In genomic region chr17:41627316-41628072, GRCh38 we compare ENCODE assay signal across 1 cellular context.
TF ChIP-seq lines count a peak whose summit lies in the region.

No MANE protein-coding gene starts in this region.

TF ChIP-seq in H1, 55 proteins besides CTCF, POLR2A, EP300 and RAD21:
- TF ChIP-seq TCF12 (IDR thresholded peaks at IDR 0.05; ENCODE audit: low read depth, low read length) (no peak), BRCA1 (IDR thresholded peaks at IDR 0.05; ENCODE audit: low read depth, low read length) (no peak), YY1 (IDR thresholded peaks at IDR 0.05; ENCODE audit: low read depth, low read length) (no peak), FOSL1 (IDR thresholded peaks at IDR 0.05; ENCODE audit: insufficient read depth, low read depth, low read length) (no peak), KDM5A (IDR thresholded peaks at IDR 0.05; ENCODE audit: low read length) (no peak)
